In genomic region chr9:4127873-4128272, GRCh38 we compare ENCODE assay signal across 27 cellular contexts.
"Had no signal": no experiment of that assay in that cellular context is flagged by ENCODE, and none has a peak within 500 bp of the region (broad histone marks: within the 10 kb centered on the region; RNA-seq: fewer than 3 reads in every experiment).

No MANE protein-coding gene starts in this region.

- H3K27ac ChIP-seq: left ventricle myocardium inferior, prostate gland, sigmoid colon, spleen, tibial nerve, upper lobe of left lung, vagina had no signal

- H3K4me1 ChIP-seq: left ventricle myocardium inferior, prostate gland, spleen, tibial nerve, upper lobe of left lung, vagina had no signal

- H3K4me3 ChIP-seq: left ventricle myocardium inferior, lung, mucosa of descending colon, pancreas, prostate gland, sigmoid colon, spleen, tibial nerve, upper lobe of left lung, vagina had no signal

- FAIRE-seq: kidney, pancreas, small intestine had no signal

- H3K9me3 ChIP-seq: pancreas, prostate gland, sigmoid colon, upper lobe of left lung, vagina had no signal

- H3K36me3 ChIP-seq: left ventricle myocardium inferior, pancreas, prostate gland, sigmoid colon, spleen, upper lobe of left lung, vagina had no signal

- H3K27me3 Mint-ChIP-seq: stimulated activated naive CD8-positive, alpha-beta T cell treated with anti-CD3 and anti-CD28 coated beads, Interleukin-15, Interleukin-2, amounts not matched to agents 100 ng/mL and 50 ng/mL, for 24 hours had no signal

- H3K9me3 Mint-ChIP-seq: neural crest cell had no signal

- H3K4me3 Mint-ChIP-seq: immature natural killer cell; naive thymus-derived CD4-positive, alpha-beta T cell; nephron; neural crest cell; stimulated activated effector memory CD8-positive, alpha-beta T cell treated with anti-CD3 and anti-CD28 coated beads, Interleukin-12 subunit alpha, Interleukin-12 subunit beta, amount 100 ng/mL, for 72 hours; stimulated activated naive CD8-positive, alpha-beta T cell treated with anti-CD3 and anti-CD28 coated beads, Interleukin-15, Interleukin-2, amounts not matched to agents 100 ng/mL and 50 ng/mL, for 24 hours had no signal

- DNase-seq: hypothalamus; immature natural killer cell; kidney; left colon; left ventricle myocardium inferior; midbrain; mucosa of descending colon; naive thymus-derived CD4-positive, alpha-beta T cell; nucleus accumbens; pancreas; posterior cingulate gyrus; retina; right cardiac atrium; sigmoid colon; small intestine; spleen; stimulated activated CD4-positive, alpha-beta T cell treated with anti-CD3 and anti-CD28 coated beads, Interleukin-4, amount 100 ng/mL, for 24 hours; stimulated activated naive CD4-positive, alpha-beta T cell; upper lobe of left lung had no signal

- H3K27ac Mint-ChIP-seq: immature natural killer cell; naive thymus-derived CD4-positive, alpha-beta T cell; nephron; stimulated activated effector memory CD8-positive, alpha-beta T cell treated with anti-CD3 and anti-CD28 coated beads, Interleukin-12 subunit alpha, Interleukin-12 subunit beta, amount 100 ng/mL, for 72 hours; stimulated activated naive CD8-positive, alpha-beta T cell treated with anti-CD3 and anti-CD28 coated beads, Interleukin-15, Interleukin-2, amounts not matched to agents 100 ng/mL and 50 ng/mL, for 24 hours had no signal

- ATAC-seq: naive thymus-derived CD4-positive, alpha-beta T cell; pancreas; right cardiac atrium; stimulated activated effector memory CD8-positive, alpha-beta T cell treated with anti-CD3 and anti-CD28 coated beads, Interleukin-12 subunit alpha, Interleukin-12 subunit beta, amount 100 ng/mL, for 72 hours had no signal

- H3K27me3 ChIP-seq: pancreas, sigmoid colon, spleen, tibial nerve, upper lobe of left lung, vagina had no signal

- H3K36me3 Mint-ChIP-seq: immature natural killer cell; stimulated activated effector memory CD8-positive, alpha-beta T cell treated with anti-CD3 and anti-CD28 coated beads, Interleukin-12 subunit alpha, Interleukin-12 subunit beta, amount 100 ng/mL, for 72 hours had no signal

- H3K4me1 Mint-ChIP-seq: immature natural killer cell; nephron; stimulated activated effector memory CD8-positive, alpha-beta T cell treated with anti-CD3 and anti-CD28 coated beads, Interleukin-12 subunit alpha, Interleukin-12 subunit beta, amount 100 ng/mL, for 72 hours had no signal
